In the genomic region with DNA sequence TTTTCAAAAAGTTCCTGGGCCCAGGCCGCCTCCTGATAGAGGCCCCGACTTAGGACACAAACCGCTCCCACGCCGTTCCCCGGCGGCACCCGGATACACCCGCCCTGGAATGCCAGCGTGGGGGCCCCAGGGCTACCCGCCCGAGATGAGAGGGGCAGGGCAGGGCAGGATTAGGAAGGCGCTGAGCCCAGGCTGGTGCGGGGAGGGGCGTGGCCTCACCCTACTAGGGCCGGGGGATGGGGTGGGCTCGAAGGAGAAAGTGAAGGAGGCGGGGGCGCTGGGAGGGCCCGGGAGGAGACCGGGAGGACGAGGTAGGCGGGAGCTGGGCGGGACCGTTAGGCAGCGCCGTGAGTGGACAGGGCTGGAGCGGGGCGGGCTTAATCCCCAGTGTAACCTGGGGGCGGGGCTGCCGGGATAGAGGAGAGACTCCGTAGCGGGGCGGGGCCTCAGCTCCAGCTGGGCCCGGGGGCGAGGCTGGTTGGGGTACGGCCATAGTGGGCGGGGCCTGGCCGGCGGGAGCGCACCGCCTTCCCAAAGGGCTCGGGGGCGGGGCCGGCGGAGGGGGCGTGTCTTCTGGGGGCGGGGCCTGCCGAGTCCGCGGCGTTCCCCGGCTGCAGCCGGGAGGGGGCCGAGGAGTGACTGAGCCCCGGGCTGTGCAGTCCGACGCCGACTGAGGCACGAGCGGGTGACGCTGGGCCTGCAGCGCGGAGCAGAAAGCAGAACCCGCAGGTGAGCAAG, we compare ENCODE assay signal across 8 cellular contexts. TPM values are rescaled to one million over a fixed set of nuclear protein-coding genes. Genes with fewer than 3 reads are reported as not detected.
A peak's percentile ranks its signal among the peaks of the same experiment; 100 is the strongest.
DNase-seq lines count a peak whose midpoint lies in the region; ATAC-seq and TF ChIP-seq lines count a peak whose summit lies in the region.

A gene with protein sequence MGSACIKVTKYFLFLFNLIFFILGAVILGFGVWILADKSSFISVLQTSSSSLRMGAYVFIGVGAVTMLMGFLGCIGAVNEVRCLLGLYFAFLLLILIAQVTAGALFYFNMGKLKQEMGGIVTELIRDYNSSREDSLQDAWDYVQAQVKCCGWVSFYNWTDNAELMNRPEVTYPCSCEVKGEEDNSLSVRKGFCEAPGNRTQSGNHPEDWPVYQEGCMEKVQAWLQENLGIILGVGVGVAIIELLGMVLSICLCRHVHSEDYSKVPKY (plus strand): TSS at position 656 of the 738 bp plus-strand sequence. CDS start 29,000 bp downstream, outside the sequence.

- no peaks in the 10 kb centered on the region for H3K27me3 Mint-ChIP-seq in activated T-helper 2 cell treated with anti-CD3 and anti-CD28 coated beads, Interferon-gamma antibody, Interleukin-2, Interleukin-4, amounts not matched to agents 10 μg/mL and 5 μg/mL and 100 μg/mL, durations not matched to agents 14 hours and 24 hours and 36 hours (ENCODE audit: low read depth)
- H3K27me3 Mint-ChIP-seq in natural killer cell treated with Interleukin-12 subunit alpha and Interleukin-12 subunit beta and Interleukin-15 and Interleukin-18, amount 100 ng/mL, for 72 hours = no peaks in the 10 kb centered on the region

- H3K36me3 Mint-ChIP-seq in activated T-helper 2 cell treated with anti-CD3 and anti-CD28 coated beads, Interferon-gamma antibody, Interleukin-2, Interleukin-4, amounts not matched to agents 10 μg/mL and 5 μg/mL and 100 μg/mL, durations not matched to agents 14 hours and 24 hours and 36 hours (ENCODE audit: low read depth) = peaks cover 35% of the 10 kb centered on the region
- no peaks in the 10 kb centered on the region for H3K36me3 Mint-ChIP-seq in natural killer cell treated with Interleukin-12 subunit alpha and Interleukin-12 subunit beta and Interleukin-15 and Interleukin-18, amount 100 ng/mL, for 72 hours

- H3K27ac Mint-ChIP-seq in activated T-helper 2 cell treated with anti-CD3 and anti-CD28 coated beads, Interferon-gamma antibody, Interleukin-2, Interleukin-4, amounts not matched to agents 10 μg/mL and 5 μg/mL and 100 μg/mL, durations not matched to agents 14 hours and 24 hours and 36 hours = peak within 1 kb of the TSS; percentile 71
- H3K27ac Mint-ChIP-seq in natural killer cell treated with Interleukin-12 subunit alpha and Interleukin-12 subunit beta and Interleukin-15 and Interleukin-18, amount 100 ng/mL, for 72 hours = peak within 1 kb of the TSS; percentile 76 to 89

- H3K36me3 ChIP-seq in RWPE2 (ENCODE audit: low read depth) = peaks cover 5% of the 10 kb centered on the region; the same call in 1 of the 2 replicates

- peak; percentile 71 for ATAC-seq in RWPE2 (ENCODE audit: low read depth)
- peak; percentile 95 for ATAC-seq in natural killer cell treated with Interleukin-12 subunit alpha and Interleukin-12 subunit beta and Interleukin-15 and Interleukin-18, amount 100 ng/mL, for 72 hours
- ATAC-seq in stimulated activated naive CD8-positive, alpha-beta T cell treated with anti-CD3 and anti-CD28 coated beads, Interleukin-15, Interleukin-2, amounts not matched to agents 100 U/mL and 50 U/mL, for 24 hours = peak; percentile 80

- H3K9me3 Mint-ChIP-seq in activated T-helper 2 cell treated with anti-CD3 and anti-CD28 coated beads, Interferon-gamma antibody, Interleukin-2, Interleukin-4, amounts not matched to agents 10 μg/mL and 5 μg/mL and 100 μg/mL, durations not matched to agents 14 hours and 24 hours and 36 hours = no peaks in the 10 kb centered on the region
- no peaks in the 10 kb centered on the region for H3K9me3 Mint-ChIP-seq in natural killer cell treated with Interleukin-12 subunit alpha and Interleukin-12 subunit beta and Interleukin-15 and Interleukin-18, amount 100 ng/mL, for 72 hours

- intact Hi-C loops in activated T-helper 2 cell treated with anti-CD3 and anti-CD28 coated beads, Interferon-gamma antibody, Interleukin-2, Interleukin-4, amounts not matched to agents 10 μg/mL and 5 μg/mL and 100 μg/mL, durations not matched to agents 14 hours and 24 hours and 36 hours (cut with micrococcal nuclease) = loop anchor here (1.0 to 10.0 kb wide), 7 partner anchors 9 to 1352 kb away; a partner anchor contains a TSS

- DNase-seq in ELR (ENCODE audit: low read depth) (peak; percentile 99), H4 (ENCODE audit: low spot score) (peak; percentile 99), LNCaP clone FGC (ENCODE audit: low read depth) (peak; percentile 82), RWPE2 (ENCODE audit: low spot score) (peak; percentile 100), fibroblast of peridontal ligament (ENCODE audit: extremely low read depth) (peak; percentile 96)
- DNase-seq in activated T-helper 2 cell treated with anti-CD3 and anti-CD28 coated beads, Interferon-gamma antibody, Interleukin-2, Interleukin-4, amounts not matched to agents 10 μg/mL and 5 μg/mL and 100 μg/mL, durations not matched to agents 14 hours and 24 hours and 36 hours (ENCODE audit: low spot score) = peak; percentile 98
- DNase-seq in natural killer cell treated with Interleukin-12 subunit alpha and Interleukin-12 subunit beta and Interleukin-15 and Interleukin-18, amount 100 ng/mL, for 72 hours (ENCODE audit: low spot score) = peak; percentile 99
- DNase-seq in stimulated activated naive CD8-positive, alpha-beta T cell treated with anti-CD3 and anti-CD28 coated beads, Interleukin-15, Interleukin-2, amounts not matched to agents 100 U/mL and 50 U/mL, for 24 hours = peak; percentile 100

- peaks cover 48% of the 10 kb centered on the region for H3K4me1 ChIP-seq in RWPE2 (ENCODE audit: insufficient read depth, poor library complexity, severe bottlenecking)

- peak; percentile 29; the same call in 1 of the 2 replicates for TF ChIP-seq CTCF in LNCaP clone FGC (IDR thresholded peaks at IDR 0.05; ENCODE audit: control insufficient read depth, extremely low read depth, insufficient read depth)
- TF ChIP-seq CTCF in RWPE2 (IDR thresholded peaks at IDR 0.05; ENCODE audit: poor library complexity, severe bottlenecking) = peak; percentile 24

- peak within 1 kb of the TSS; percentile 96 for H3K27ac ChIP-seq in RWPE2 (ENCODE audit: poor library complexity, severe bottlenecking)

- peaks cover 51% of the 10 kb centered on the region for H3K4me1 Mint-ChIP-seq in activated T-helper 2 cell treated with anti-CD3 and anti-CD28 coated beads, Interferon-gamma antibody, Interleukin-2, Interleukin-4, amounts not matched to agents 10 μg/mL and 5 μg/mL and 100 μg/mL, durations not matched to agents 14 hours and 24 hours and 36 hours (ENCODE audit: low read depth)
- peaks cover 29 to 49% of the 10 kb centered on the region in 2 donors for H3K4me1 Mint-ChIP-seq in natural killer cell treated with Interleukin-12 subunit alpha and Interleukin-12 subunit beta and Interleukin-15 and Interleukin-18, amount 100 ng/mL, for 72 hours (ENCODE audit: low read depth in 2 of 2)

- H3K9me3 ChIP-seq in RWPE2 (ENCODE audit: severe bottlenecking) = no peaks in the 10 kb centered on the region

- peak within 1 kb of the TSS; percentile 60 for H3K4me3 ChIP-seq in LNCaP clone FGC (ENCODE audit: low read depth, low read length)
- H3K4me3 ChIP-seq in RWPE2 (ENCODE audit: severe bottlenecking) = peak within 1 kb of the TSS; percentile 54

- no peaks in the 10 kb centered on the region for H3K27me3 ChIP-seq in RWPE2 (ENCODE audit: insufficient read depth, poor library complexity, severe bottlenecking)

- H3K4me3 Mint-ChIP-seq in activated T-helper 2 cell treated with anti-CD3 and anti-CD28 coated beads, Interferon-gamma antibody, Interleukin-2, Interleukin-4, amounts not matched to agents 10 μg/mL and 5 μg/mL and 100 μg/mL, durations not matched to agents 14 hours and 24 hours and 36 hours (ENCODE audit: low read depth) = peak within 1 kb of the TSS; percentile 86
- peak within 1 kb of the TSS; percentile 68 for H3K4me3 Mint-ChIP-seq in natural killer cell treated with Interleukin-12 subunit alpha and Interleukin-12 subunit beta and Interleukin-15 and Interleukin-18, amount 100 ng/mL, for 72 hours

RNA-seq across cellular contexts. Expression of the gene that starts here (rescaled TPM):
- total RNA-seq in H4 (2014; rRNA removed; shearing (Covaris generic)) = 6.7 and 15.7 TPM in 2 replicates
- total RNA-seq in activated T-helper 2 cell treated with anti-CD3 and anti-CD28 coated beads, Interferon-gamma antibody, Interleukin-2, Interleukin-4, amounts not matched to agents 10 μg/mL and 5 μg/mL and 100 μg/mL, durations not matched to agents 14 hours and 24 hours and 36 hours = 397 and 425 TPM in 2 replicates
- 100 to 1,000 TPM in 1 of 2 donors, 10 to 100 TPM in 1; 39.3 to 158 TPM for total RNA-seq in natural killer cell treated with Interleukin-12 subunit alpha and Interleukin-12 subunit beta and Interleukin-15 and Interleukin-18, amount 100 ng/mL, for 72 hours

Comparison
In these comparisons a context has a peak if more than half of its experiments do, and no peak if none do; other contexts are left out.
1. Peak in every context shown above with its lines: DNase-seq, ATAC-seq, H3K4me3 ChIP-seq and H3K27ac ChIP-seq.